Comparison of ENCODE assay signal across 1 cellular context in the genomic region with DNA sequence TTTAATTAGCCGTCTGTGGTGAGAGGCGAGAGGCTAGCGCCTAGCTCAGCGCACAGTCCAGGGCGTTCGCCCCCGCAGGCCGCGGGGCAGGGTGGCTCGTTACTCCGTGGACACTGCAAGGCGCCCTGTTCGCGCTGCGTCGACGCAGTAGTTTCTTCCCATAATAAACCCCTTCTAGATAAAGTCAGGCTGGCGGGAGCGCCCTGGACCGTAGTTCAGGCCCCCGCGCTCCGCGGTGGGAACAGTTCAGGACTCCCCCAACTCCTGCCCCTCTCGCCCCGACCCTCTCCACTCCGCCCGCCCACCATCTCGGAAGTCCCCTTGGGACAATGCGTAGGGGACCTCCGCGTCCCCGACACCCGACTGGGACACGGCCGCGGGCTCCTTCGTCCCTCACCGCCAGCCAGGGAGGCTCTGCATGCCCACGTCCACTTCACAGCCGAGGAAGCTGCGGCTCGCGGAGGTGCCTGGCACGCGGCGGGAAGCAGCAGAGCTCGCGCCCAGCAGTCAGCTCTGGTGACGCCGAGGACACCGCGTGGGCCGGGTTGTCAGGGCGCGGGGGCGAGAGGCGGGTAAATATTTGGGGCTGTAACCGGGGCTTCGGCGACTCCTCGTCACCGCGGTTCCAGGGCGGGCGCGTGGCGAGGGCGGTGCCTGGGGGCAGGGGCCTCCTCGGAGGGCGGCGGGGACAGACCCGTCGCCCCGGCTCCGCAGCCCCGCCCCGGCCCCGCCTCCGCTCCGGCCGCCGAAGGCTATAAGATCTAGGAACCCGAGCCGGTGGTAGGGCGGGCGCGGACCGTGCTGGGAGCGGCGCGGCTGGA.
A peak's percentile ranks its signal among the peaks of the same experiment; 100 is the strongest.
TF ChIP-seq lines count a peak whose summit lies in the region.

Gene RGCC, plus strand, starts transcription at position 783 of the 821 bp plus-strand sequence. CDS start 158 bp downstream, outside the sequence.

TF ChIP-seq in HepG2, 621 proteins besides CTCF, POLR2A, EP300 and RAD21 (continued from another document and continues in another):
- peak; percentile 88 for TF ChIP-seq MAX (IDR thresholded peaks at IDR 0.05)
- TF ChIP-seq NFATC3 (CRISPR knock-in tag; IDR thresholded peaks at IDR 0.05), result 0 out of 2 replicates have a peak, but pooled peaks have one; percentile 53
- TF ChIP-seq SUZ12 (IDR thresholded peaks at IDR 0.05; ENCODE audit: low read depth, low read length), result no peak
- no peak for TF ChIP-seq AHDC1 (CRISPR knock-in tag; IDR thresholded peaks at IDR 0.05; ENCODE audit: borderline replicate concordance)
- peak; percentile 81 for TF ChIP-seq SALL1 (CRISPR knock-in tag; IDR thresholded peaks at IDR 0.05)
- TF ChIP-seq ZNF350 (CRISPR knock-in tag; IDR thresholded peaks at IDR 0.05; ENCODE audit: borderline replicate concordance, low read depth), result 0 out of 2 replicates have a peak, but pooled peaks have one; percentile 20
- no peak for TF ChIP-seq SIN3B (IDR thresholded peaks at IDR 0.05; ENCODE audit: low read length)
- TF ChIP-seq, protein P1, sequence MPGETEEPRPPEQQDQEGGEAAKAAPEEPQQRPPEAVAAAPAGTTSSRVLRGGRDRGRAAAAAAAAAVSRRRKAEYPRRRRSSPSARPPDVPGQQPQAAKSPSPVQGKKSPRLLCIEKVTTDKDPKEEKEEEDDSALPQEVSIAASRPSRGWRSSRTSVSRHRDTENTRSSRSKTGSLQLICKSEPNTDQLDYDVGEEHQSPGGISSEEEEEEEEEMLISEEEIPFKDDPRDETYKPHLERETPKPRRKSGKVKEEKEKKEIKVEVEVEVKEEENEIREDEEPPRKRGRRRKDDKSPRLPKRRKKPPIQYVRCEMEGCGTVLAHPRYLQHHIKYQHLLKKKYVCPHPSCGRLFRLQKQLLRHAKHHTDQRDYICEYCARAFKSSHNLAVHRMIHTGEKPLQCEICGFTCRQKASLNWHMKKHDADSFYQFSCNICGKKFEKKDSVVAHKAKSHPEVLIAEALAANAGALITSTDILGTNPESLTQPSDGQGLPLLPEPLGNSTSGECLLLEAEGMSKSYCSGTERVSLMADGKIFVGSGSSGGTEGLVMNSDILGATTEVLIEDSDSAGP (CRISPR knock-in tag; IDR thresholded peaks at IDR 0.05; ENCODE audit: borderline replicate concordance), result peak; percentile 44; the same call in 1 of the 2 replicates
- 0 out of 2 replicates have a peak, but pooled peaks have one; percentile 35 for TF ChIP-seq AKAP8 (CRISPR knock-in tag; IDR thresholded peaks at IDR 0.05)
- no peak for TF ChIP-seq DBP (CRISPR knock-in tag; IDR thresholded peaks at IDR 0.05; ENCODE audit: not compliant biosample characterization)
- no peak for TF ChIP-seq ZNF101 (CRISPR knock-in tag; IDR thresholded peaks at IDR 0.05; ENCODE audit: borderline replicate concordance, low read depth)
- TF ChIP-seq ZNF607 (CRISPR knock-in tag; IDR thresholded peaks at IDR 0.05; ENCODE audit: borderline replicate concordance), result peak; percentile 54; the same call in 1 of the 2 replicates
- no peak for TF ChIP-seq ZMYM3 (CRISPR knock-in tag; IDR thresholded peaks at IDR 0.05)
- TF ChIP-seq ZFYVE20 (CRISPR knock-in tag; IDR thresholded peaks at IDR 0.05; ENCODE audit: borderline replicate concordance, low read depth), result no peak
- no peak for TF ChIP-seq ZNF160 (CRISPR knock-in tag; IDR thresholded peaks at IDR 0.05)
- TF ChIP-seq ZBTB43 (CRISPR knock-in tag; conservative IDR thresholded peaks at IDR 0.05), result peak; percentile 59; the same call in 1 of the 2 replicates
- TF ChIP-seq U2AF2 (IDR thresholded peaks at IDR 0.05; ENCODE audit: low read depth, low read length), result no peak
- TF ChIP-seq SPEN (CRISPR knock-in tag; IDR thresholded peaks at IDR 0.05; ENCODE audit: low read depth), result no peak
- TF ChIP-seq ZNF563 (CRISPR knock-in tag; IDR thresholded peaks at IDR 0.05), result peak; percentile 41; the same call in 1 of the 2 replicates
- no peak for TF ChIP-seq SMYD3 (CRISPR knock-in tag; IDR thresholded peaks at IDR 0.05)
- peak; percentile 34; the same call in 1 of the 2 replicates for TF ChIP-seq ZMYM2 (CRISPR knock-in tag; IDR thresholded peaks at IDR 0.05)
- TF ChIP-seq NCOA5 (CRISPR knock-in tag; IDR thresholded peaks at IDR 0.05), result no peak
- TF ChIP-seq ZBTB44 (CRISPR knock-in tag; IDR thresholded peaks at IDR 0.05), result 0 out of 2 replicates have a peak, but pooled peaks have one; percentile 30
- TF ChIP-seq, protein P2, sequence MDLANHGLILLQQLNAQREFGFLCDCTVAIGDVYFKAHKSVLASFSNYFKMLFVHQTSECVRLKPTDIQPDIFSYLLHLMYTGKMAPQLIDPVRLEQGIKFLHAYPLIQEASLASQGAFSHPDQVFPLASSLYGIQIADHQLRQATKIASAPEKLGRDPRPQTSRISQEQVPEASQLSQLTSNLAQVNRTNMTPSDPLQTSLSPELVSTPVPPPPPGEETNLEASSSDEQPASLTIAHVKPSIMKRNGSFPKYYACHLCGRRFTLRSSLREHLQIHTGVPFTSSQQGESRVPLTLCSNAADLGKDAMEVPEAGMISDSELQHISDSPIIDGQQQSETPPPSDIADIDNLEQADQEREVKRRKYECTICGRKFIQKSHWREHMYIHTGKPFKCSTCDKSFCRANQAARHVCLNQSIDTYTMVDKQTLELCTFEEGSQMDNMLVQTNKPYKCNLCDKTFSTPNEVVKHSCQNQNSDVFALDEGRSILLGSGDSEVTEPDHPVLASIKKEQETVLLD (CRISPR knock-in tag; IDR thresholded peaks at IDR 0.05; ENCODE audit: low read depth), result no peak
- no peak for TF ChIP-seq NR2F6 (IDR thresholded peaks at IDR 0.05)
- TF ChIP-seq NR2F6 (CRISPR knock-in tag; IDR thresholded peaks at IDR 0.05), result no peak
- TF ChIP-seq, protein P3, sequence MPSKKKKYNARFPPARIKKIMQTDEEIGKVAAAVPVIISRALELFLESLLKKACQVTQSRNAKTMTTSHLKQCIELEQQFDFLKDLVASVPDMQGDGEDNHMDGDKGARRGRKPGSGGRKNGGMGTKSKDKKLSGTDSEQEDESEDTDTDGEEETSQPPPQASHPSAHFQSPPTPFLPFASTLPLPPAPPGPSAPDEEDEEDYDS (CRISPR knock-in tag; IDR thresholded peaks at IDR 0.05), result peak; percentile 59
- TF ChIP-seq ZNF569 (CRISPR knock-in tag; IDR thresholded peaks at IDR 0.05; ENCODE audit: borderline replicate concordance), result no peak
- TF ChIP-seq, protein P4, sequence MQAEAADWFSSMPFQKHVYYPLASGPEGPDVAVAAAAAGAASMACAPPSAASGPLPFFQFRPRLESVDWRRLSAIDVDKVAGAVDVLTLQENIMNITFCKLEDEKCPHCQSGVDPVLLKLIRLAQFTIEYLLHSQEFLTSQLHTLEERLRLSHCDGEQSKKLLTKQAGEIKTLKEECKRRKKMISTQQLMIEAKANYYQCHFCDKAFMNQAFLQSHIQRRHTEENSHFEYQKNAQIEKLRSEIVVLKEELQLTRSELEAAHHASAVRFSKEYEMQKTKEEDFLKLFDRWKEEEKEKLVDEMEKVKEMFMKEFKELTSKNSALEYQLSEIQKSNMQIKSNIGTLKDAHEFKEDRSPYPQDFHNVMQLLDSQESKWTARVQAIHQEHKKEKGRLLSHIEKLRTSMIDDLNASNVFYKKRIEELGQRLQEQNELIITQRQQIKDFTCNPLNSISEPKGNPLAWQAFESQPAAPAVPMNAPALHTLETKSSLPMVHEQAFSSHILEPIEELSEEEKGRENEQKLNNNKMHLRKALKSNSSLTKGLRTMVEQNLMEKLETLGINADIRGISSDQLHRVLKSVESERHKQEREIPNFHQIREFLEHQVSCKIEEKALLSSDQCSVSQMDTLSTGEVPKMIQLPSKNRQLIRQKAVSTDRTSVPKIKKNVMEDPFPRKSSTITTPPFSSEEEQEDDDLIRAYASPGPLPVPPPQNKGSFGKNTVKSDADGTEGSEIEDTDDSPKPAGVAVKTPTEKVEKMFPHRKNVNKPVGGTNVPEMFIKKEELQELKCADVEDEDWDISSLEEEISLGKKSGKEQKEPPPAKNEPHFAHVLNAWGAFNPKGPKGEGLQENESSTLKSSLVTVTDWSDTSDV (CRISPR knock-in tag; IDR thresholded peaks at IDR 0.05), result no peak
- TF ChIP-seq NR2F1 (CRISPR knock-in tag; IDR thresholded peaks at IDR 0.05), result no peak
- no peak for TF ChIP-seq PLRG1 (conservative IDR thresholded peaks at IDR 0.05)
- 0 out of 2 replicates have a peak, but pooled peaks have one; percentile 37 for TF ChIP-seq TEAD2 (CRISPR knock-in tag; IDR thresholded peaks at IDR 0.05)
- TF ChIP-seq, protein P5, sequence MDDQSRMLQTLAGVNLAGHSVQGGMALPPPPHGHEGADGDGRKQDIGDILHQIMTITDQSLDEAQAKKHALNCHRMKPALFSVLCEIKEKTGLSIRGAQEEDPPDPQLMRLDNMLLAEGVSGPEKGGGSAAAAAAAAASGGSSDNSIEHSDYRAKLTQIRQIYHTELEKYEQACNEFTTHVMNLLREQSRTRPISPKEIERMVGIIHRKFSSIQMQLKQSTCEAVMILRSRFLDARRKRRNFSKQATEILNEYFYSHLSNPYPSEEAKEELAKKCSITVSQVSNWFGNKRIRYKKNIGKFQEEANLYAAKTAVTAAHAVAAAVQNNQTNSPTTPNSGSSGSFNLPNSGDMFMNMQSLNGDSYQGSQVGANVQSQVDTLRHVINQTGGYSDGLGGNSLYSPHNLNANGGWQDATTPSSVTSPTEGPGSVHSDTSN (CRISPR knock-in tag; IDR thresholded peaks at IDR 0.05; ENCODE audit: borderline replicate concordance), result no peak
- TF ChIP-seq ZNF768 (CRISPR knock-in tag; IDR thresholded peaks at IDR 0.05), result no peak; the same call in 1 of the 2 replicates
- TF ChIP-seq ZNF235 (CRISPR knock-in tag; IDR thresholded peaks at IDR 0.05; ENCODE audit: borderline replicate concordance), result no peak
- no peak for TF ChIP-seq ZNF567 (CRISPR knock-in tag; IDR thresholded peaks at IDR 0.05; ENCODE audit: borderline replicate concordance)
- TF ChIP-seq YY1 (IDR thresholded peaks at IDR 0.05; ENCODE audit: insufficient read depth, insufficient replicate concordance, low read depth, low read length), result peak; percentile 12
- no peak for TF ChIP-seq PPARG (CRISPR knock-in tag; conservative IDR thresholded peaks at IDR 0.05)
- peak; percentile 71; the same call in 1 of the 2 replicates for TF ChIP-seq KLF12 (CRISPR knock-in tag; IDR thresholded peaks at IDR 0.05; ENCODE audit: borderline replicate concordance)
- peak; percentile 31; the same call in 1 of the 2 replicates for TF ChIP-seq FOSL2 (CRISPR knock-in tag; IDR thresholded peaks at IDR 0.05)
- TF ChIP-seq ZNF615 (CRISPR knock-in tag; IDR thresholded peaks at IDR 0.05; ENCODE audit: borderline replicate concordance), result no peak
- no peak for TF ChIP-seq PRPF4 (IDR thresholded peaks at IDR 0.05; ENCODE audit: low read depth, low read length, poor library complexity, severe bottlenecking)
